1 cellular context compared by ENCODE assay signal in the genomic region with DNA sequence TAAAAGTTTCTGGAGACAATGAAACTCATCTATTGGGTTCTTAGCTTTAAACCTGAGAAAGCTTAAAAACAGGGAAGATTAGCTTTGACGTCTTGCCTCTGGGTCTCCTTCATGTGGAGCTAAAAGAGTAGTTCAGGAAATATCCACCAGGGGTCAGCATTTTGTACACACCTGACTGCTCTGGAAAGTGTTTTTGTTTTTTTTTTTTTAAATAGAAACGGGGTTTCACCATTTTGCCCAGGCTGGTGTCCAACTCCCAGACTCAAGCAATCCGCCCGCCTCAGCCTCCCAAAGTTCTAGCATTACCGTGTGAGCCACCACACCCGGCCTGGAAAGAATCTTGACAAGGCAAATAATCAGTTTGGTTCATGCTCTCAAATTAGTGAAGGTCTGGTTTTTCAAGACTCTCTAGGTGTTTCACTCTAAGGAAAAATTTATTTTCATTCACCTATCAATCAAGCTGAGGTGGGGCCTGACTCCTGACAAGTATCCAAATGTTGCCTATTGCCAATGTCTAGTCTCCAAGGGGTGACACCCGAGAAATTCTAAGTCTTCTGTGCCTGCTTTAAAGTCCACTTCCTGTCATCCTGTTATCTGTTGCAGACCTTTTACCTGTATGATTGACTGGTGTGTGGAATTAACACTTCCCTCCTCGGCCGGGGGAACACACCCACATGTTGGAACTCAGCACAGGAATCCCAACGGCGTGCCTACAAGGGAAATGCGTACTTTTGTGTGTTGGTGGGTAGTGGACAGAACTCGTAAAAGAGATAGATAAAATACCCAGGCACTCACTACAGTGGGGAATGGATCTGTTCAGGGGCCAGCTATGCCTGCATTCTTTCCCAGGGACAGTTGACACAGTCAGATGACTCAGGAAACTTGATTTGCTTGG.
TF ChIP-seq lines count a peak whose summit lies in the region.

No MANE protein-coding gene starts in this region.

TF ChIP-seq in IMR-90, 13 proteins besides CTCF, POLR2A, EP300 and RAD21:
- no peak for TF ChIP-seq FOS (IDR thresholded peaks at IDR 0.05; ENCODE audit: low read depth, low read length)
- TF ChIP-seq SMC3 (IDR thresholded peaks at IDR 0.05; ENCODE audit: low read depth, low read length) = peak; percentile 72
- no peak for TF ChIP-seq MAFK (IDR thresholded peaks at IDR 0.05; ENCODE audit: low read depth, low read length)
